Comparison of ENCODE assay signal across 1 cellular context in the genomic region with DNA sequence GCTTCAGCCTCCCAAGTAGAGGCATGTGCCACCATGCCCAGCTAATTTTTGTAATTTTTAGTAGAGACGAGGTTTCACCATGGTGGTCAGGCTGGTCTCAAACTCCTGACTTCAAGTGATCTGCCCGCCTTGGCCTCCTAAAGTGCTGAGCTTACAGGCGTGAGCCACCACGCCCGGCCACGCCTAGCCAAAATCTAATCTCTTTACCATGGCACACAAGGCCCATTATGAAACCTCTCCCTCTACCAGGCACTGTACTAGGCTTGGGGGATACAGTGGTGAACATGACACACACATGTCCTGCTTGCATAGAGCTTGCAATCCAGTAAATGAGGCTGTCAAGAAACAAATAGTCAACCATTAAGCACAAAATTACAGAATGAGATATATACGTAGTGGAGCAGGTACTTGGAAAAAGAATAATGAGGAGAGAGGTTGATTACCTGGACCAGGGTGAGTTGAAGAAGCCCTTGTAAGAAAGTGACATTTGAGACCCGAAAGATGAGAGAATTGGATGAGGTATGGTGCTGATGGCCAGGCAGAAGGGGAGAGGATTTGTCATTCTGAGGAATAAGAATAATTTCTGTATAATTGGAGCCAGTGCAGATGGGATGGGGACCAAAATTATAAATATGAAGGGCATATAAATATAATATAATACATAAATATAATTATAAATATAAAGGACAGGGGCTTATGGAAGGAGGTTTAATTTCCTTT.
TF ChIP-seq lines count a peak whose summit lies in the region.

No MANE protein-coding gene starts in this region.

TF ChIP-seq in HepG2, 621 proteins besides CTCF, POLR2A, EP300 and RAD21:
- TF ChIP-seq ZMYM3 (CRISPR knock-in tag; IDR thresholded peaks at IDR 0.05) (peak; percentile 78; the same call in 1 of the 2 replicates), HOXA9 (CRISPR knock-in tag; IDR thresholded peaks at IDR 0.05; ENCODE audit: borderline replicate concordance) (0 out of 2 replicates have a peak, but pooled peaks have one; percentile 11), CREB1 (IDR thresholded peaks at IDR 0.05) (no peak), CREB1 (CRISPR knock-in tag; IDR thresholded peaks at IDR 0.05) (no peak), SAFB2 (CRISPR knock-in tag; IDR thresholded peaks at IDR 0.05; ENCODE audit: borderline replicate concordance, low read depth) (no peak)
